In the genomic region with DNA sequence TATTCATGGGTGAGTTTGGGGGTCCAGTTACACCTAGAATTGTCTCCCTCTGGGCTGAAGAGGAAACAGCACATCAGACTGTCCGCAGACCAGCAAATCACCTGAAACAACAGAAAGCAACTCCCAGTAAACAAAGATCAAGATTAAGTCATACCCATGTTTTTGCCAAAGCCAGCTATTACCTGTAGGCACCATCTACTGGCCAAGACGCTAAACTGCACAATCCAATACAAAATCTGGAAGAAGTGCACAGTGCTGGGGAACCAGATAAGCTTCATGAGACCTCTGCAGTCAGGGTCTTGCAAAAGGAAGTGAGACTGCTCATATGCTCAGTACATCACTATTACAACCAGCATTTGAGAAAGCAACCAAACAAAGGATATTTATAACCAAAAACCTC, we compare ENCODE assay signal across 13 cellular contexts.
DNase-seq lines count a peak whose midpoint lies in the region; ATAC-seq and TF ChIP-seq lines count a peak whose summit lies in the region.
"Had no signal": no experiment of that assay in that cellular context is flagged by ENCODE, and none has a peak within 500 bp of the region (broad histone marks: within the 10 kb centered on the region; RNA-seq: fewer than 3 reads in every experiment).

No MANE protein-coding gene starts in this region.

- DNase-seq in DMS53 treated with DMSO at 0.1 percent for 48 hours (lab: John Stamatoyannopoulos, UW; ENCODE audit: unreplicated experiment) (peak; percentile 12), fibroblast of mammary gland (ENCODE audit: low read depth) (no peak), Caco-2 (no peak), tibial artery (no peak)
- DNase-seq in activated CD4-positive, CD25-positive, alpha-beta regulatory T cell treated with anti-CD3 and anti-CD28 coated beads, Interleukin-2, amount 50 U/mL, for 72 hours = no peak
- DNase-seq: CD8-positive, alpha-beta T cell; central memory CD4-positive, alpha-beta T cell; naive B cell; NCI-H187 treated with DMSO at 0.1 percent for 48 hours; stimulated activated CD4-positive, alpha-beta T cell treated with anti-CD3 and anti-CD28 coated beads, Interleukin-1b, Interleukin-23, amount 100 ng/mL, for 48 hours had no signal

- H3K27ac ChIP-seq in tibial artery = no peak overlapping the region

- no peak overlapping the region for H2AFZ ChIP-seq in Loucy (ENCODE audit: low read length)

- H3K4me1 Mint-ChIP-seq in Caco-2 (ENCODE audit: low read depth, unreplicated experiment) = no peaks in the 10 kb centered on the region
- H3K4me1 Mint-ChIP-seq: naive B cell had no signal

- no peaks in the 10 kb centered on the region for H3K27me3 Mint-ChIP-seq in Caco-2 (ENCODE audit: insufficient read depth, unreplicated experiment)
- H3K27me3 Mint-ChIP-seq: naive B cell had no signal

- H3K9me3 ChIP-seq in Loucy (ENCODE audit: insufficient read depth, low read depth, low read length) (no peaks in the 10 kb centered on the region), Caco-2 (no peaks in the 10 kb centered on the region), tibial artery (peaks cover 0 to 14% (median 13%) of the 10 kb centered on the region in 3 donors)

- H3K36me3 ChIP-seq in Loucy (ENCODE audit: insufficient read depth, low read length) (no peaks in the 10 kb centered on the region), Caco-2 (ENCODE audit: control insufficient read depth, insufficient read depth, low read length) (no peaks in the 10 kb centered on the region), tibial artery (no peaks in the 10 kb centered on the region)

- no peaks in the 10 kb centered on the region for H3K36me3 Mint-ChIP-seq in Caco-2 (ENCODE audit: insufficient read depth, unreplicated experiment)
- H3K36me3 Mint-ChIP-seq: CD8-positive, alpha-beta T cell; naive B cell had no signal

- H4K20me1 ChIP-seq in Loucy (ENCODE audit: insufficient read depth, low read length, poor library complexity, severe bottlenecking) = no peaks in the 10 kb centered on the region

- peak; percentile 93 for ATAC-seq in GM19351 (IDR thresholded peaks at IDR 0.05; ENCODE audit: unreplicated experiment)
- no peak for ATAC-seq in GM19467 (IDR thresholded peaks at IDR 0.05; ENCODE audit: unreplicated experiment)
- ATAC-seq: CD8-positive, alpha-beta T cell had no signal

- H3K27me3 ChIP-seq in Loucy (ENCODE audit: insufficient read depth, low read length, poor library complexity, severe bottlenecking) (no peaks in the 10 kb centered on the region), Caco-2 (replicated peaks; ENCODE audit: control insufficient read depth, insufficient read depth, low read length) (no peaks in the 10 kb centered on the region), tibial artery (no peaks in the 10 kb centered on the region)

- H3F3A ChIP-seq in Loucy (ENCODE audit: low read depth) = no peaks in the 10 kb centered on the region

- no peak overlapping the region for H3K4me3 Mint-ChIP-seq in Caco-2 (ENCODE audit: unreplicated experiment)
- H3K4me3 Mint-ChIP-seq: CD8-positive, alpha-beta T cell; naive B cell had no signal

- CTCF ChIA-PET in Caco-2 (lab: Charles Lee) = no interaction called here

- H3K4me3 ChIP-seq in Loucy (ENCODE audit: low read length, poor library complexity, severe bottlenecking) (no peak overlapping the region), fibroblast of mammary gland (ENCODE audit: control insufficient read depth, low read depth, low read length) (no peak overlapping the region), Caco-2 (ENCODE audit: low read depth, low read length) (no peak overlapping the region), tibial artery (no peak overlapping the region)

- H3K9me2 ChIP-seq in Loucy (replicated peaks; ENCODE audit: low read depth, low read length) = no peaks in the 10 kb centered on the region

- H3K27ac Mint-ChIP-seq in Caco-2 (ENCODE audit: unreplicated experiment) = no peak overlapping the region
- H3K27ac Mint-ChIP-seq: CD8-positive, alpha-beta T cell; naive B cell had no signal

- peaks cover 18% of the 10 kb centered on the region for H3K9me3 Mint-ChIP-seq in Caco-2 (ENCODE audit: unreplicated experiment)

- POLR2A ChIA-PET in Caco-2 (lab: Charles Lee) = no interaction called here

- peak; percentile 51 for TF ChIP-seq CTCF in Loucy (conservative IDR thresholded peaks at IDR 0.05; ENCODE audit: low read length)
- TF ChIP-seq CTCF in fibroblast of mammary gland (conservative IDR thresholded peaks at IDR 0.05; ENCODE audit: control insufficient read depth, insufficient read depth, low read depth, low read length) = peak; percentile 24
- TF ChIP-seq CTCF in Caco-2 (IDR thresholded peaks at IDR 0.05; ENCODE audit: insufficient read depth in 1 of 2, low read depth in 1 of 2, low read length in 1 of 2, severe bottlenecking in 1 of 2, unreplicated experiment in 1 of 2) = peak in 1 of 2 experiments; percentile 18
- no peak for TF ChIP-seq CTCF in tibial artery (IDR thresholded peaks at IDR 0.05)

- H3K4me2 ChIP-seq in Loucy (ENCODE audit: low read depth, low read length, poor library complexity, severe bottlenecking) = no peak overlapping the region

- no TSS peak for BruUV-seq in Caco-2 (replicated peaks; lab: Mats Ljungman, UMichigan)

- H3K4me1 ChIP-seq in Loucy (ENCODE audit: insufficient read depth, low read length, poor library complexity, severe bottlenecking) (no peaks in the 10 kb centered on the region), Caco-2 (no peaks in the 10 kb centered on the region), tibial artery (no peaks in the 10 kb centered on the region)

- H3K79me2 ChIP-seq in Loucy (ENCODE audit: insufficient read depth, low read length) = no peaks in the 10 kb centered on the region

- intact Hi-C loops in Caco-2 (cut with micrococcal nuclease; ENCODE audit: unreplicated experiment) (no loop called here), tibial artery (cut with DNase I; ENCODE audit: low total_unique reads) (no loop called here)

- H3K9ac ChIP-seq in Loucy (ENCODE audit: low read depth, low read length, poor library complexity, severe bottlenecking) = no peak overlapping the region

Comparison
In these comparisons a context has a peak if more than half of its experiments do, and no peak if none do; other contexts are left out.
1. CTCF ChIP-seq: peak in Loucy (single experiment) and fibroblast of mammary gland (single experiment); none in tibial artery (0 of 2).